26 cellular contexts compared by ENCODE assay signal in genomic region chr3:100531093-100531492, GRCh38.
"Had no signal": no experiment of that assay in that cellular context is flagged by ENCODE, and none has a peak within 500 bp of the region (broad histone marks: within the 10 kb centered on the region; RNA-seq: fewer than 3 reads in every experiment).

No MANE protein-coding gene starts in this region.

- H3K27ac ChIP-seq: colonic mucosa, epithelial cell of prostate, esophagus squamous epithelium, gastrocnemius medialis, heart right ventricle, left lung, lower lobe of right lung had no signal

- ATAC-seq: effector memory CD8-positive, alpha-beta T cell; esophagus mucosa; gastrocnemius medialis; heart right ventricle; left cardiac atrium; left lung; left ventricle myocardium superior; lower lobe of right lung; mucosa of descending colon had no signal

- H3K4me3 ChIP-seq: colonic mucosa, esophagus squamous epithelium, gastrocnemius medialis, heart right ventricle, left lung, lower lobe of right lung, mucosa of descending colon had no signal

- FAIRE-seq: endometrium, islet of Langerhans, keratinocyte had no signal

- H3K4me1 ChIP-seq: colonic mucosa, gastrocnemius medialis, left lung, lower lobe of right lung had no signal

- DNase-seq: colonic mucosa; cortex of kidney; effector CD8-positive, alpha-beta T cell; effector memory CD8-positive, alpha-beta T cell; endodermal cell; erythroblast; esophagus squamous epithelium; foreskin fibroblast; foreskin melanocyte; gastrocnemius medialis; glutamatergic neuron; head of caudate nucleus; heart right ventricle; hippocampal formation; left cardiac atrium; left lung; left ventricle myocardium superior; lower lobe of right lung; mesenchymal stem cell; mucosa of descending colon; naive B cell had no signal

- H3K27me3 ChIP-seq: colonic mucosa, esophagus squamous epithelium, gastrocnemius medialis, heart right ventricle, left lung had no signal

- H3K36me3 ChIP-seq: colonic mucosa, esophagus squamous epithelium, gastrocnemius medialis, heart right ventricle, left lung, lower lobe of right lung had no signal

- H3K9me3 ChIP-seq: colonic mucosa, esophagus squamous epithelium, gastrocnemius medialis, heart right ventricle, left lung, lower lobe of right lung, mucosa of descending colon had no signal
